ENCODE assay signal across 1 cellular context in the genomic region with DNA sequence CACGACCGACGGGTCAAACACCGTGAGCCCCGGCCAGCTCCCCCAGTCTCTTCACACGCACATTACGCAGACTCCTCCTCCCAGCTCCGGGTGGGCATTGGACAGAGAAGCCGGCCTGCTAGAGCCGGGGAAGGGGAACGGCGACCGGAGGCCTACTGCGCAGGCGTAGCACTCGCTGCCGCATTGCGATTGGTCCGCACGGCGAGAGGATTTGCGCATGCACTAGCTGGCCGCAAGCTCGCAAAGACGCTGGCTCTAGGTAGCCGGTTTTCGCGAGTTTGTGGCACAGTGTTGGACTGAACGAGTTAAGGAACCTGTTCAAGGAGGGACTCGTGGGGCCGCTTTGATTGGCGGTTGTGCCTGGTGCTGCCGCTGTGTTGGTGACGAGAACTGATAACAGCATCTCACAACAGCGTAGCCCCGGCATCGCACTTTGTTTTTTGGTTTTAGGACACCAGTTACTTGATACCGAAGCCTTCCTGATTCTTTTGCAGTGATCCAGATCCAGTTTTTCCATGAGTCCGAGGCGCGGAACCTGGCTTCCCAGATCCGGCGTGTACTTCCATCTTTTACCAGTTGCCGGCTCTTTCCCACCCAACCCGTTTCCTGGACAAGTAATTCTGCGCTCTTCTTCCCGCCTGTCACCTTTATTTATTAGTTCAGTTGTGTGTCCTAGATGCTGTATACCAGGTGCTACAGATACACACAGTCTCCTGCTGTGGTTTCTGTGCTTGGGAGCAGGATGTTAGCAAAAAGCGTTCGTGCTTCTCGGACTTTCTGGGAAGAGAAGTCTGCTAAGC.
A peak's percentile ranks its signal among the peaks of the same experiment; 100 is the strongest.
TF ChIP-seq lines count a peak whose summit lies in the region.

A gene (minus strand): TSS at position 139 of the 800 bp plus-strand sequence. CDS start 185 bp downstream, outside the sequence.

TF ChIP-seq in GM12878, 131 proteins besides CTCF, POLR2A, EP300 and RAD21 (continued from another document):
- TF ChIP-seq, protein P1, sequence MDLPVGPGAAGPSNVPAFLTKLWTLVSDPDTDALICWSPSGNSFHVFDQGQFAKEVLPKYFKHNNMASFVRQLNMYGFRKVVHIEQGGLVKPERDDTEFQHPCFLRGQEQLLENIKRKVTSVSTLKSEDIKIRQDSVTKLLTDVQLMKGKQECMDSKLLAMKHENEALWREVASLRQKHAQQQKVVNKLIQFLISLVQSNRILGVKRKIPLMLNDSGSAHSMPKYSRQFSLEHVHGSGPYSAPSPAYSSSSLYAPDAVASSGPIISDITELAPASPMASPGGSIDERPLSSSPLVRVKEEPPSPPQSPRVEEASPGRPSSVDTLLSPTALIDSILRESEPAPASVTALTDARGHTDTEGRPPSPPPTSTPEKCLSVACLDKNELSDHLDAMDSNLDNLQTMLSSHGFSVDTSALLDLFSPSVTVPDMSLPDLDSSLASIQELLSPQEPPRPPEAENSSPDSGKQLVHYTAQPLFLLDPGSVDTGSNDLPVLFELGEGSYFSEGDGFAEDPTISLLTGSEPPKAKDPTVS (IDR thresholded peaks at IDR 0.05; ENCODE audit: low read depth, low read length), result no peak
- TF ChIP-seq TCF3 (IDR thresholded peaks at IDR 0.05; ENCODE audit: borderline replicate concordance, insufficient read depth, low read depth, low read length) (no peak), WRNIP1 (IDR thresholded peaks at IDR 0.05; ENCODE audit: borderline replicate concordance, low read depth, low read length) (no peak), BRCA1 (IDR thresholded peaks at IDR 0.05; ENCODE audit: low read depth, low read length) (no peak), ZSCAN29 (IDR thresholded peaks at IDR 0.05) (peak; percentile 94), SUPT20H (IDR thresholded peaks at IDR 0.05; ENCODE audit: borderline replicate concordance, control insufficient read depth, low read depth, low read length) (no peak), KAT2A (conservative IDR thresholded peaks at IDR 0.05; ENCODE audit: control insufficient read depth, low read depth, low read length) (no peak), NFIC (IDR thresholded peaks at IDR 0.05; ENCODE audit: low read depth, low read length) (no peak), PAX8 (IDR thresholded peaks at IDR 0.05) (no peak)
- TF ChIP-seq, protein P2, sequence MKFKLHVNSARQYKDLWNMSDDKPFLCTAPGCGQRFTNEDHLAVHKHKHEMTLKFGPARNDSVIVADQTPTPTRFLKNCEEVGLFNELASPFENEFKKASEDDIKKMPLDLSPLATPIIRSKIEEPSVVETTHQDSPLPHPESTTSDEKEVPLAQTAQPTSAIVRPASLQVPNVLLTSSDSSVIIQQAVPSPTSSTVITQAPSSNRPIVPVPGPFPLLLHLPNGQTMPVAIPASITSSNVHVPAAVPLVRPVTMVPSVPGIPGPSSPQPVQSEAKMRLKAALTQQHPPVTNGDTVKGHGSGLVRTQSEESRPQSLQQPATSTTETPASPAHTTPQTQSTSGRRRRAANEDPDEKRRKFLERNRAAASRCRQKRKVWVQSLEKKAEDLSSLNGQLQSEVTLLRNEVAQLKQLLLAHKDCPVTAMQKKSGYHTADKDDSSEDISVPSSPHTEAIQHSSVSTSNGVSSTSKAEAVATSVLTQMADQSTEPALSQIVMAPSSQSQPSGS (IDR thresholded peaks at IDR 0.05; ENCODE audit: low read length), result no peak
- TF ChIP-seq, protein P3, sequence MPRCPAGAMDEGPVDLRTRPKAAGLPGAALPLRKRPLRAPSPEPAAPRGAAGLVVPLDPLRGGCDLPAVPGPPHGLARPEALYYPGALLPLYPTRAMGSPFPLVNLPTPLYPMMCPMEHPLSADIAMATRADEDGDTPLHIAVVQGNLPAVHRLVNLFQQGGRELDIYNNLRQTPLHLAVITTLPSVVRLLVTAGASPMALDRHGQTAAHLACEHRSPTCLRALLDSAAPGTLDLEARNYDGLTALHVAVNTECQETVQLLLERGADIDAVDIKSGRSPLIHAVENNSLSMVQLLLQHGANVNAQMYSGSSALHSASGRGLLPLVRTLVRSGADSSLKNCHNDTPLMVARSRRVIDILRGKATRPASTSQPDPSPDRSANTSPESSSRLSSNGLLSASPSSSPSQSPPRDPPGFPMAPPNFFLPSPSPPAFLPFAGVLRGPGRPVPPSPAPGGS (IDR thresholded peaks at IDR 0.05; ENCODE audit: borderline replicate concordance, insufficient read depth, low read depth, low read length, poor library complexity, severe bottlenecking), result no peak
- TF ChIP-seq, protein P4, sequence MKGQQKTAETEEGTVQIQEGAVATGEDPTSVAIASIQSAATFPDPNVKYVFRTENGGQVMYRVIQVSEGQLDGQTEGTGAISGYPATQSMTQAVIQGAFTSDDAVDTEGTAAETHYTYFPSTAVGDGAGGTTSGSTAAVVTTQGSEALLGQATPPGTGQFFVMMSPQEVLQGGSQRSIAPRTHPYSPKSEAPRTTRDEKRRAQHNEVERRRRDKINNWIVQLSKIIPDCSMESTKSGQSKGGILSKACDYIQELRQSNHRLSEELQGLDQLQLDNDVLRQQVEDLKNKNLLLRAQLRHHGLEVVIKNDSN (IDR thresholded peaks at IDR 0.05; ENCODE audit: borderline replicate concordance, extremely low read length, insufficient read depth, low read depth, low read length), result no peak
- TF ChIP-seq, protein P5, sequence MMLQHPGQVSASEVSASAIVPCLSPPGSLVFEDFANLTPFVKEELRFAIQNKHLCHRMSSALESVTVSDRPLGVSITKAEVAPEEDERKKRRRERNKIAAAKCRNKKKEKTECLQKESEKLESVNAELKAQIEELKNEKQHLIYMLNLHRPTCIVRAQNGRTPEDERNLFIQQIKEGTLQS (IDR thresholded peaks at IDR 0.05; ENCODE audit: borderline replicate concordance, extremely low read depth, low read depth, low read length), result no peak
TF ChIP-seq in GM12878: peak in this region for 40.
